1 cellular context compared by ENCODE assay signal in the genomic region with DNA sequence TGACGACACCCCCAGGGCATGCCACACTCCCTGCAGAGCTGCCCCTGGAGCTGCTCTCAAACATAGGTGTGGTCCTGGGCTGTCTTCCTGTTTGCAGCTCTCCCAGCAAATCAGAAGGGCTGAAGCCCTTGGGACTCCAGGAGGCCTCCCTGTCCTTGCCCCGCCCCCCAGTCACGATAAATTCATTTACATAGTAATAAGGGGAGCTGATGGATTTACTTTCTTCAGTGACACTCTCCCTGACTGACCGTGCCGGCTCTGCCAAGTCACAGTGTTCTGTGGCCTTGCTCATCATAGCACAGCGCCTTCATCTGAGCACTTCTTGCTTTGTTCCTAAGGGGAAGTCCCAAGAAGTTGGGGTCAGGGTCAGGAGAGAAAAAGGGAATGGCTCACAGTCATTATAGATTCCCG.
TF ChIP-seq lines count a peak whose summit lies in the region.

No MANE protein-coding gene starts in this region.

TF ChIP-seq in GM23338, 12 proteins besides CTCF, POLR2A, EP300 and RAD21 (continued from another document):
- TF ChIP-seq REST (IDR thresholded peaks at IDR 0.05; ENCODE audit: unreplicated experiment): no peak
- no peak for TF ChIP-seq ZNF331 (CRISPR knock-in tag; IDR thresholded peaks at IDR 0.05; ENCODE audit: low read depth)
- no peak for TF ChIP-seq STAT1 (IDR thresholded peaks at IDR 0.05; ENCODE audit: unreplicated experiment)
- no peak for TF ChIP-seq JUNB (IDR thresholded peaks at IDR 0.05; ENCODE audit: unreplicated experiment)
- TF ChIP-seq ZNF114 (CRISPR knock-in tag; IDR thresholded peaks at IDR 0.05): no peak
- TF ChIP-seq ZNF462 (CRISPR knock-in tag; IDR thresholded peaks at IDR 0.05): no peak
- TF ChIP-seq CREB1 (CRISPR knock-in tag; IDR thresholded peaks at IDR 0.05; ENCODE audit: low read depth): no peak
- TF ChIP-seq NANOG (IDR thresholded peaks at IDR 0.05; ENCODE audit: borderline replicate concordance): no peak
- no peak for TF ChIP-seq ETS1 (IDR thresholded peaks at IDR 0.05)
- TF ChIP-seq POLR2AphosphoS5 (IDR thresholded peaks at IDR 0.05; ENCODE audit: low read depth): no peak
- TF ChIP-seq EZH2 (IDR thresholded peaks at IDR 0.05; ENCODE audit: low read depth, unreplicated experiment): no peak
